12 cellular contexts compared by ENCODE assay signal in the genomic region with DNA sequence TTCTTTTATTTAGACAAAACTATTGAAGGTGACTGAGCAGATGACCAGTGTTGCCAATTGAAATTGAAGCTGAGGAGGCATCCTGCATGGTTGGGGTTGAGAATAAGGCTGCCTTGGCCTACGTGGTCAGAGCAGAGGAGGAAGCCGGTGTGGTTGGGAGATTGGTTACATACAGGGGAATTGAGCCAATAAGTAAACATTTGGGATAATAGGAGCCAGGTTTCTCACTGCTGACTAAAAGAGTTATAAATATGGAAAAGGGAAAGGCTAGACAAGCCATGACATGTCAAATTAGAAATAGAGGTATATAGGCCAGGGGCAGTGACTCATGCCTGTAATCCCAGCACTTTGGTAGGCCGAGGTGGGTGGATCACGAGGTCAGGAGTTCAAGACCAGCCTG. TPM values are rescaled to one million over a fixed set of nuclear protein-coding genes. Genes with fewer than 3 reads are reported as not detected.
DNase-seq lines count a peak whose midpoint lies in the region; ATAC-seq and TF ChIP-seq lines count a peak whose summit lies in the region.
"Had no signal": no experiment of that assay in that cellular context is flagged by ENCODE, and none has a peak within 500 bp of the region (broad histone marks: within the 10 kb centered on the region; RNA-seq: fewer than 3 reads in every experiment).

No MANE protein-coding gene starts in this region.

- no peak overlapping the region for H3K14ac ChIP-seq in IMR-90 (replicated peaks; ENCODE audit: low read depth, low read length)

- no peak overlapping the region for H4K5ac ChIP-seq in IMR-90 (ENCODE audit: low read depth, low read length)

- H2AK9ac ChIP-seq in IMR-90 (replicated peaks; ENCODE audit: low read depth, low read length, poor library complexity): no peak overlapping the region

- no peak overlapping the region for H2AK5ac ChIP-seq in IMR-90 (ENCODE audit: low read depth, low read length)

- no peak overlapping the region for H4K91ac ChIP-seq in IMR-90 (ENCODE audit: insufficient read depth, low read depth, low read length)

- H3K23ac ChIP-seq in IMR-90 (ENCODE audit: low read depth, low read length): no peak overlapping the region

- H3K4ac ChIP-seq in IMR-90 (ENCODE audit: low read depth, low read length): no peak overlapping the region

- H3K9me3 ChIP-seq in IMR-90 (ENCODE audit: control insufficient read depth, insufficient read depth, low read length) (no peaks in the 10 kb centered on the region), SK-N-SH (no peaks in the 10 kb centered on the region)
- H3K9me3 ChIP-seq: sigmoid colon had no signal

- H3K4me2 ChIP-seq in IMR-90 (ENCODE audit: low read depth, low read length): no peak overlapping the region
- no peak overlapping the region for H3K4me2 ChIP-seq in SK-N-SH

- no peak for TF ChIP-seq EP300 in SK-N-SH (IDR thresholded peaks at IDR 0.05; ENCODE audit: borderline replicate concordance in 1 of 2, low read depth in 1 of 2, low read length in 1 of 2)

- 0 out of 4 replicates have a peak overlapping the region, but pooled peaks of 1 of the 2 experiments have one; percentile 17 for H4K8ac ChIP-seq in IMR-90 (ENCODE audit: low read depth in 2 of 2, low read length in 2 of 2)

- TF ChIP-seq CTCF in IMR-90 (conservative IDR thresholded peaks at IDR 0.05; ENCODE audit: low read depth, low read length) (no peak), SK-N-SH (IDR thresholded peaks at IDR 0.05) (no peak)

- peaks cover 49% of the 10 kb centered on the region for H3K79me2 ChIP-seq in SK-N-SH (ENCODE audit: insufficient read depth)

- no peak for TF ChIP-seq RAD21 in IMR-90 (IDR thresholded peaks at IDR 0.05; ENCODE audit: low read length)
- no peak for TF ChIP-seq RAD21 in SK-N-SH (IDR thresholded peaks at IDR 0.05; ENCODE audit: low read length)

- H3K36me3 ChIP-seq in IMR-90 (ENCODE audit: control insufficient read depth, insufficient read depth, low read length) (0 out of 2 replicates have a peak, but pooled peaks cover 2% of the 10 kb centered on the region), SK-N-SH (replicated peaks in 1 of 2; ENCODE audit: control insufficient read depth in 1 of 2, insufficient read depth in 2 of 2, low read length in 1 of 2) (peaks cover 0 to 3% of the 10 kb centered on the region in 2 experiments)
- H3K36me3 ChIP-seq: sigmoid colon had no signal

- peak overlapping the region; percentile 5 for H2BK5ac ChIP-seq in IMR-90 (ENCODE audit: low read depth, low read length, poor library complexity, severe bottlenecking)

- H3K9me1 ChIP-seq in IMR-90 (ENCODE audit: insufficient read depth, low read length): no peaks in the 10 kb centered on the region

- dilution Hi-C loops in IMR-90 (cut with HindIII; ENCODE audit: low sequenced_read_pairs, unreplicated experiment): no loop called here

- peaks cover 28 to 31% of the 10 kb centered on the region in 2 experiments for H3K79me1 ChIP-seq in IMR-90 (ENCODE audit: low read depth in 1 of 2, low read length in 2 of 2)

- no peaks in the 10 kb centered on the region for H3F3A ChIP-seq in SK-N-SH (replicated peaks; ENCODE audit: insufficient read depth)

- in situ Hi-C loops in IMR-90 (cut with MboI; ENCODE audit: low sequenced_read_pairs): no loop called here

- BruUV-seq in IMR-90 (replicated peaks; lab: Mats Ljungman, UMichigan): no TSS peak

- H2BK20ac ChIP-seq in IMR-90 (ENCODE audit: low read depth, low read length): no peak overlapping the region

- no peak for TF ChIP-seq POLR2A in IMR-90 (IDR thresholded peaks at IDR 0.05; ENCODE audit: low read depth, low read length)

- ATAC-seq in IMR-90 (ENCODE audit: low read depth): peak; percentile 71
- ATAC-seq in activated CD4-positive, CD25-positive, alpha-beta regulatory T cell treated with anti-CD3 and anti-CD28 coated beads, Interleukin-2, amount 50 U/mL, for 24 hours: no peak
- no peak for ATAC-seq in HG03039 (IDR thresholded peaks at IDR 0.05; ENCODE audit: unreplicated experiment)
- ATAC-seq in HG03139 (IDR thresholded peaks at IDR 0.05; ENCODE audit: unreplicated experiment): no peak
- ATAC-seq: effector memory CD8-positive, alpha-beta T cell had no signal

- H3K27me3 ChIP-seq in IMR-90 (ENCODE audit: control insufficient read depth, insufficient read depth, low read length): no peaks in the 10 kb centered on the region
- H3K27me3 ChIP-seq in SK-N-SH (ENCODE audit: insufficient read depth): no peaks in the 10 kb centered on the region
- H3K27me3 ChIP-seq: sigmoid colon had no signal

- no peak overlapping the region for H3K18ac ChIP-seq in IMR-90 (ENCODE audit: low read depth, low read length)

- intact Hi-C loops in IMR-90 (cut with micrococcal nuclease): no loop called here

- H3K4me1 ChIP-seq in IMR-90 (ENCODE audit: control insufficient read depth, insufficient read depth, low read length) (no peaks in the 10 kb centered on the region), SK-N-SH (ENCODE audit: control insufficient read depth in 1 of 2, insufficient read depth in 2 of 2, low read depth in 1 of 2, low read length in 1 of 2) (peaks cover 0 to 4% of the 10 kb centered on the region in 2 experiments; a peak in 3 of 4 replicates)

- CTCF ChIA-PET in IMR-90 (lab: Yijun Ruan, JAX) (no interaction called here), SK-N-SH (lab: Yijun Ruan, JAX) (no interaction called here)

- no peak overlapping the region for H3K56ac ChIP-seq in IMR-90 (ENCODE audit: extremely low read depth, insufficient read depth, low read length)

- no peaks in the 10 kb centered on the region for H4K20me1 ChIP-seq in IMR-90 (ENCODE audit: insufficient read depth, low read length)
- H4K20me1 ChIP-seq in SK-N-SH (ENCODE audit: insufficient read depth): no peaks in the 10 kb centered on the region

- POLR2A ChIA-PET in IMR-90 (lab: Charles Lee; ENCODE audit: unreplicated experiment): no interaction called here
- POLR2A ChIA-PET in SK-N-SH (lab: Yijun Ruan, JAX): no interaction called here

- no peak overlapping the region for H3K4me3 ChIP-seq in IMR-90 (ENCODE audit: insufficient read depth, low read depth, low read length)
- H3K4me3 ChIP-seq in SK-N-SH (ENCODE audit: low read depth in 2 of 2, low read length in 1 of 2): no peak overlapping the region
- H3K4me3 ChIP-seq: sigmoid colon had no signal

- H2BK120ac ChIP-seq in IMR-90 (ENCODE audit: low read depth, low read length): no peak overlapping the region

- no peak overlapping the region for H2BK15ac ChIP-seq in IMR-90 (ENCODE audit: low read depth, low read length)

- no peak overlapping the region for H3K27ac ChIP-seq in IMR-90 (ENCODE audit: insufficient read depth, low read length)
- H3K27ac ChIP-seq in SK-N-SH (ENCODE audit: low read depth in 2 of 2, low read length in 1 of 2): peak overlapping the region in 1 of 2 experiments; percentile 19; a peak in 2 of 4 replicates
- H3K27ac ChIP-seq: C4-2B, sigmoid colon had no signal

- H3K9ac ChIP-seq in IMR-90 (ENCODE audit: low read depth, low read length) (no peak overlapping the region), SK-N-SH (no peak overlapping the region)

- H3K9me2 ChIP-seq in SK-N-SH: no peaks in the 10 kb centered on the region

- no peak overlapping the region for H2AFZ ChIP-seq in IMR-90 (replicated peaks; ENCODE audit: low read length, poor library complexity)
- H2AFZ ChIP-seq in SK-N-SH (ENCODE audit: low read depth): no peak overlapping the region

- peak; percentile 36 for DNase-seq in COLO668 (lab: John Stamatoyannopoulos, UW; ENCODE audit: unreplicated experiment)
- peak; percentile 85 for DNase-seq in IMR-90
- DNase-seq in SK-N-SH: no peak
- DNase-seq in fibroblast of the conjunctiva (ENCODE audit: low read depth): peak; percentile 32
- no peak for DNase-seq in AML-193 (lab: John Stamatoyannopoulos, UW)
- DNase-seq: effector memory CD8-positive, alpha-beta T cell; H7; sigmoid colon had no signal

- no CpG with 5 or more reads among the region's 4 CpGs for WGBS in IMR-90 (ENCODE audit: extremely low coverage in 2 of 2, insufficient read length in 1 of 2), 2 experiments
- 59% methylated on average over 4 of the region's 4 CpGs for WGBS in SK-N-SH (ENCODE audit: low lambda C conversion rate)

TF ChIP-seq in IMR-90, 13 proteins besides CTCF, POLR2A, EP300 and RAD21 (continues in another document):
- TF ChIP-seq ELK1 (IDR thresholded peaks at IDR 0.05; ENCODE audit: borderline replicate concordance, low read depth, low read length) (no peak), MAFK (IDR thresholded peaks at IDR 0.05; ENCODE audit: low read depth, low read length) (no peak), SMC3 (IDR thresholded peaks at IDR 0.05; ENCODE audit: low read depth, low read length) (no peak), MAZ (IDR thresholded peaks at IDR 0.05; ENCODE audit: borderline replicate concordance, low read depth, low read length) (no peak)

TF ChIP-seq in SK-N-SH, 30 proteins besides CTCF, POLR2A, EP300 and RAD21:
- TF ChIP-seq TCF12 (IDR thresholded peaks at IDR 0.05) (peak; percentile 59), GATA2 (CRISPR knock-in tag; IDR thresholded peaks at IDR 0.05) (no peak), FOSL2 (IDR thresholded peaks at IDR 0.05; ENCODE audit: borderline replicate concordance, low read depth) (peak; percentile 26; the same call in 1 of the 2 replicates), PBX3 (IDR thresholded peaks at IDR 0.05) (peak; percentile 58), RXRA (IDR thresholded peaks at IDR 0.05; ENCODE audit: borderline replicate concordance, low read depth) (0 out of 2 replicates have a peak, but pooled peaks have one; percentile 15), USF1 (IDR thresholded peaks at IDR 0.05; ENCODE audit: borderline replicate concordance, low read depth) (no peak)

RNA-seq across cellular contexts. Expression of gene SNX7, which starts 15.8 kb away (rescaled TPM):
- total RNA-seq in IMR-90 (2012; rRNA removed): 24.4 and 46.1 TPM in 2 replicates
- 17.3 and 22.5 TPM in 2 replicates for polyA plus RNA-seq in IMR-90 (2012; rRNA removed)
- 5.1 and 5.6 TPM in 2 replicates for polyA plus RNA-seq in IMR-90 (2012; cell fraction: cytosol; rRNA removed)
- polyA plus RNA-seq in IMR-90 (2012; cell fraction: nucleus; rRNA removed; ENCODE audit: low replicate concordance): 1.2 and 5.5 TPM in 2 replicates
- polyA plus RNA-seq in SK-N-SH (2012; rRNA removed): 16.0 and 51.3 TPM in 2 replicates
- polyA plus RNA-seq in SK-N-SH (2012; cell fraction: cytosol; rRNA removed): 27.8 and 41.1 TPM in 2 replicates
- polyA plus RNA-seq in SK-N-SH (2012; cell fraction: nucleus; rRNA removed): 3.1 and 7.6 TPM in 2 replicates

Comparison
In these comparisons a context has a peak if more than half of its experiments do, and no peak if none do; other contexts are left out.
1. DNase-seq: peak in COLO668 (single experiment), IMR-90 (single experiment) and fibroblast of the conjunctiva (single experiment); none in SK-N-SH (single experiment) and AML-193 (0 of 2).